ENCODE assay signal across 8 cellular contexts in genomic region chr17:8126306-8127066, GRCh38. TPM values are rescaled to one million over a fixed set of nuclear protein-coding genes. Genes with fewer than 3 reads are reported as not detected.
DNase-seq lines count a peak whose midpoint lies in the region; TF ChIP-seq lines count a peak whose summit lies in the region.

No MANE protein-coding gene starts in this region.

- H3K9ac ChIP-seq in mucosa of stomach (ENCODE audit: low read length): peak overlapping the region; percentile 65

- peak overlapping the region; percentile 94 for H3K27ac Mint-ChIP-seq in activated CD4-positive, alpha-beta T cell treated with anti-CD3 and anti-CD28 coated beads, Interleukin-2, amount 10 ng/mL, durations not matched to agents 24 days and 14 days

- H3K9me3 Mint-ChIP-seq in activated CD4-positive, alpha-beta T cell treated with anti-CD3 and anti-CD28 coated beads, Interleukin-2, amount 10 ng/mL, durations not matched to agents 24 days and 14 days: no peaks in the 10 kb centered on the region

- DNase-seq in activated CD4-positive, alpha-beta T cell treated with anti-CD3 and anti-CD28 coated beads for 4 hours: peak; percentile 19 to 46
- no peak for DNase-seq in activated CD4-positive, alpha-beta T cell treated with anti-CD3 and anti-CD28 coated beads, Interleukin-2, amount 50 U/mL, for 1 hour
- DNase-seq in NB4 (ENCODE audit: low read depth) (peak; percentile 49), erythroblast (lab: John Stamatoyannopoulos, UW) (peak; percentile 57 to 58), NCI-H2107 treated with DMSO at 0.1 percent for 48 hours (lab: John Stamatoyannopoulos, UW; ENCODE audit: unreplicated experiment) (no peak)
- DNase-seq in activated CD4-positive, alpha-beta T cell treated with anti-CD3 and anti-CD28 coated beads, Interleukin-2, amount 10 ng/mL, durations not matched to agents 24 days and 14 days: peak; percentile 86

- peaks cover 4% of the 10 kb centered on the region for H3K36me3 Mint-ChIP-seq in activated CD4-positive, alpha-beta T cell treated with anti-CD3 and anti-CD28 coated beads, Interleukin-2, amount 10 ng/mL, durations not matched to agents 24 days and 14 days (ENCODE audit: low read depth)

- peaks cover 47% of the 10 kb centered on the region for H3K27me3 Mint-ChIP-seq in activated CD4-positive, alpha-beta T cell treated with anti-CD3 and anti-CD28 coated beads, Interleukin-2, amount 10 ng/mL, durations not matched to agents 24 days and 14 days

- H3K36me3 ChIP-seq in mucosa of stomach (ENCODE audit: control insufficient read depth, insufficient read depth, low read length) (no peaks in the 10 kb centered on the region), urinary bladder (ENCODE audit: insufficient read depth) (no peaks in the 10 kb centered on the region)

- H3K4me1 ChIP-seq in mucosa of stomach (ENCODE audit: control insufficient read depth, insufficient read depth, low read length) (peaks cover 52% of the 10 kb centered on the region), urinary bladder (ENCODE audit: insufficient read depth) (peaks cover 3% of the 10 kb centered on the region)

- under 1% methylated on average over 61 of the region's 61 CpGs for WGBS in urinary bladder

- no peaks in the 10 kb centered on the region for H3K9me3 ChIP-seq in mucosa of stomach (ENCODE audit: control insufficient read depth, low read length)

- TF ChIP-seq CTCF in NB4 (IDR thresholded peaks at IDR 0.05; ENCODE audit: low read depth, low read length): no peak

- H3K4me3 ChIP-seq in NB4 (ENCODE audit: low read depth, low read length): peak overlapping the region; percentile 60
- peak overlapping the region; percentile 63 for H3K4me3 ChIP-seq in mucosa of stomach (ENCODE audit: low read length)
- peak overlapping the region; percentile 58 for H3K4me3 ChIP-seq in urinary bladder (ENCODE audit: low read depth, low read length)

- TF ChIP-seq POLR2A in NB4 (IDR thresholded peaks at IDR 0.05; ENCODE audit: extremely low read depth, insufficient read length): no peak
- no peak for TF ChIP-seq POLR2A in erythroblast (IDR thresholded peaks at IDR 0.05; ENCODE audit: low read length)

- no peak overlapping the region for H3K27ac ChIP-seq in urinary bladder (ENCODE audit: low read depth)

- H3K4me3 Mint-ChIP-seq in activated CD4-positive, alpha-beta T cell treated with anti-CD3 and anti-CD28 coated beads, Interleukin-2, amount 10 ng/mL, durations not matched to agents 24 days and 14 days: peak overlapping the region; percentile 91

- peaks cover 79% of the 10 kb centered on the region for H3K27me3 ChIP-seq in mucosa of stomach (ENCODE audit: control insufficient read depth, insufficient read depth, low read length)

- H3K4me1 Mint-ChIP-seq in activated CD4-positive, alpha-beta T cell treated with anti-CD3 and anti-CD28 coated beads, Interleukin-2, amount 10 ng/mL, durations not matched to agents 24 days and 14 days: peaks cover 42% of the 10 kb centered on the region

- intact Hi-C loops in activated CD4-positive, alpha-beta T cell treated with anti-CD3 and anti-CD28 coated beads, Interleukin-2, amount 10 ng/mL, durations not matched to agents 24 days and 14 days (cut with micrococcal nuclease): loop anchor here (1.0 to 10.0 kb wide), 2 partner anchors 12 to 258 kb away; partner anchors contain the start of gene RPL26

RNA-seq across cellular contexts. Expression of gene HES7, which starts 2.6 kb away (rescaled TPM):
- total RNA-seq in activated CD4-positive, alpha-beta T cell treated with anti-CD3 and anti-CD28 coated beads, Interleukin-2, amount 10 ng/mL, durations not matched to agents 24 days and 14 days: 1.5 and 2.1 TPM in 2 replicates
- total RNA-seq in urinary bladder: not detected
- 0.24 TPM for polyA plus RNA-seq in urinary bladder

RNA-seq across cellular contexts. Expression of gene ALOXE3, which starts 8.2 kb away (rescaled TPM):
- total RNA-seq in activated CD4-positive, alpha-beta T cell treated with anti-CD3 and anti-CD28 coated beads, Interleukin-2, amount 10 ng/mL, durations not matched to agents 24 days and 14 days: not detected in 2 replicates
- not detected for total RNA-seq in urinary bladder
- not detected for polyA plus RNA-seq in urinary bladder

RNA-seq across cellular contexts. Expression of gene PER1, which starts 25.7 kb away (rescaled TPM):
- total RNA-seq in activated CD4-positive, alpha-beta T cell treated with anti-CD3 and anti-CD28 coated beads, Interleukin-2, amount 10 ng/mL, durations not matched to agents 24 days and 14 days: 39.4 and 41.7 TPM in 2 replicates
- total RNA-seq in urinary bladder: 29.9 TPM
- 183 TPM for polyA plus RNA-seq in urinary bladder

RNA-seq across cellular contexts. Expression of gene VAMP2, which starts 36.3 kb away (rescaled TPM):
- total RNA-seq in activated CD4-positive, alpha-beta T cell treated with anti-CD3 and anti-CD28 coated beads, Interleukin-2, amount 10 ng/mL, durations not matched to agents 24 days and 14 days: 45.1 and 49.6 TPM in 2 replicates
- total RNA-seq in urinary bladder: 12.1 TPM
- polyA plus RNA-seq in urinary bladder: 81.4 TPM

RNA-seq across cellular contexts. Expression of gene ALOX12B, which starts 39.0 kb away (rescaled TPM):
- 0.77 and 0.88 TPM in 2 replicates for total RNA-seq in activated CD4-positive, alpha-beta T cell treated with anti-CD3 and anti-CD28 coated beads, Interleukin-2, amount 10 ng/mL, durations not matched to agents 24 days and 14 days
- total RNA-seq in urinary bladder: 0.11 TPM
- polyA plus RNA-seq in urinary bladder: not detected

Comparison
In these comparisons a context has a peak if more than half of its experiments do, and no peak if none do; other contexts are left out.
1. DNase-seq: peak in activated CD4-positive, alpha-beta T cell treated with anti-CD3 and anti-CD28 coated beads for 4 hours (2 of 2), NB4 (single experiment), activated CD4-positive, alpha-beta T cell treated with anti-CD3 and anti-CD28 coated beads, Interleukin-2, amount 10 ng/mL, durations not matched to agents 24 days and 14 days (single experiment) and erythroblast (2 of 2); none in activated CD4-positive, alpha-beta T cell treated with anti-CD3 and anti-CD28 coated beads, Interleukin-2, amount 50 U/mL, for 1 hour (single experiment) and NCI-H2107 treated with DMSO at 0.1 percent for 48 hours (single experiment).
2. Peak in every context shown above with its lines, with median percentiles within 50 percentile points of each other: H3K4me3 ChIP-seq.